Comparison of ENCODE assay signal across 2 cellular contexts in the genomic region with DNA sequence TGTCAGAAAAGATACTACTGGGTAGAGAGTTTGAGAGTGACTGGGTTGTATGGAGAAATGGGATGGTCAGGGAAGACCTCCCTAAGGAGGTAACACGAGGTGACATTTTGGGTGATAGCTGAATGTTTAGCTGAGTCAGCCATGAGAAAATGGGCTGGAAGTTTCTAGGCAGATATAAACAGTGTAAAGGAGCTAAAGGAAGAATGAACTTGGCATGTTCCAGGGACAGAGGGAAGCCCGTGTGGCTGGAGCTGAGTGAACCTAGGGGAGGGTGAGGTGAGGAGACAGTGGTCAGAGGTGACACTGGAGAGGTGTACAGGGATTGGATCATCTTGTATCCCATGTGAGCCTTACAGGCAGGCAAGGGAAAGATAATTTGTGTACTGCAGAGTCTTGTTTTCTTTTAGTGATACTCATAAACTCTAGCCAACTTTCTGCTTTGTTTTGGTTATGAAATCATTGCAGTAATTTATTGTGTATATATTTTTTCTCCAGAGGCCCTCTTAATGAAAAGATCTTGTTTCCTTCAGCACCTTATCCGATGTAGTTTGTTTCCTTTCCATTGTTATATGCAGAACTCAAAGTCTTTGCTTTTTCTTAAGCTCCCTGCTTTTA.
A peak's percentile ranks its signal among the peaks of the same experiment; 100 is the strongest.
TF ChIP-seq lines count a peak whose summit lies in the region.

No MANE protein-coding gene starts in this region.

TF ChIP-seq in A549, 52 proteins besides CTCF, POLR2A, EP300 and RAD21 (continued from another document):
- TF ChIP-seq MAFK (IDR thresholded peaks at IDR 0.05; ENCODE audit: partially characterized antibody), result peak; percentile 32
- TF ChIP-seq PHF8 (IDR thresholded peaks at IDR 0.05; ENCODE audit: borderline replicate concordance, low read depth), result no peak
- TF ChIP-seq MYC (IDR thresholded peaks at IDR 0.05; ENCODE audit: borderline replicate concordance, low read length), result no peak
- TF ChIP-seq, protein P1, sequence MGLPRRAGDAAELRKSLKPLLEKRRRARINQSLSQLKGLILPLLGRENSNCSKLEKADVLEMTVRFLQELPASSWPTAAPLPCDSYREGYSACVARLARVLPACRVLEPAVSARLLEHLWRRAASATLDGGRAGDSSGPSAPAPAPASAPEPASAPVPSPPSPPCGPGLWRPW (IDR thresholded peaks at IDR 0.05), result no peak
- TF ChIP-seq RNF2 (IDR thresholded peaks at IDR 0.05; ENCODE audit: borderline replicate concordance, low read depth), result no peak
TF ChIP-seq in A549: peak in this region for 1.

TF ChIP-seq in GM12878, 131 proteins besides CTCF, POLR2A, EP300 and RAD21 (continued from another document):
- TF ChIP-seq IKZF1 (conservative IDR thresholded peaks at IDR 0.05), result peak; percentile 36
- peak; percentile 54 for TF ChIP-seq POLR2AphosphoS5 (IDR thresholded peaks at IDR 0.05; ENCODE audit: low read length)
- no peak for TF ChIP-seq CBX3 (IDR thresholded peaks at IDR 0.05; ENCODE audit: borderline replicate concordance, low read depth)
TF ChIP-seq in GM12878: peak in this region for 3.
